ENCODE assay signal across 1 cellular context in the genomic region with DNA sequence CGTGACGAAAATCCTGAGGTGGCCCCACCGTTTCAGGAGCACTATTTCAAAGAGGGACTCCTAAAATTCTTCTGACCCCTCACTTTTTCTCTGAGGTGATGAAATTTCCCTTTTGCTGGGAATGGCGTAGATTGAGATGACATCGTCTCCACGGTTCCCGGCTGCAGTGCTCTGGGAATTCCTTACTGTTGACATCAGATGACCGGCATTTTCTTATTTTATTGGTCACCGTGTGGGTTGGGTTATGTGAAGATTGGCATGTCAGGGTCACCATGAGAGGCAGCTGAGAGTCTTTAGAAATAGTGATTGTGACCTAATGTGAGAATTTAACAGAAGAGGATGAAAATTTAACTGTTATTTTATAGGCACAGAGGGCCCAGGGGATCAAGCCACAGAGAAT.
TF ChIP-seq lines count a peak whose summit lies in the region.

No MANE protein-coding gene starts in this region.

TF ChIP-seq in GM23338, 12 proteins besides CTCF, POLR2A, EP300 and RAD21 (continued from another document):
- TF ChIP-seq, protein P1, sequence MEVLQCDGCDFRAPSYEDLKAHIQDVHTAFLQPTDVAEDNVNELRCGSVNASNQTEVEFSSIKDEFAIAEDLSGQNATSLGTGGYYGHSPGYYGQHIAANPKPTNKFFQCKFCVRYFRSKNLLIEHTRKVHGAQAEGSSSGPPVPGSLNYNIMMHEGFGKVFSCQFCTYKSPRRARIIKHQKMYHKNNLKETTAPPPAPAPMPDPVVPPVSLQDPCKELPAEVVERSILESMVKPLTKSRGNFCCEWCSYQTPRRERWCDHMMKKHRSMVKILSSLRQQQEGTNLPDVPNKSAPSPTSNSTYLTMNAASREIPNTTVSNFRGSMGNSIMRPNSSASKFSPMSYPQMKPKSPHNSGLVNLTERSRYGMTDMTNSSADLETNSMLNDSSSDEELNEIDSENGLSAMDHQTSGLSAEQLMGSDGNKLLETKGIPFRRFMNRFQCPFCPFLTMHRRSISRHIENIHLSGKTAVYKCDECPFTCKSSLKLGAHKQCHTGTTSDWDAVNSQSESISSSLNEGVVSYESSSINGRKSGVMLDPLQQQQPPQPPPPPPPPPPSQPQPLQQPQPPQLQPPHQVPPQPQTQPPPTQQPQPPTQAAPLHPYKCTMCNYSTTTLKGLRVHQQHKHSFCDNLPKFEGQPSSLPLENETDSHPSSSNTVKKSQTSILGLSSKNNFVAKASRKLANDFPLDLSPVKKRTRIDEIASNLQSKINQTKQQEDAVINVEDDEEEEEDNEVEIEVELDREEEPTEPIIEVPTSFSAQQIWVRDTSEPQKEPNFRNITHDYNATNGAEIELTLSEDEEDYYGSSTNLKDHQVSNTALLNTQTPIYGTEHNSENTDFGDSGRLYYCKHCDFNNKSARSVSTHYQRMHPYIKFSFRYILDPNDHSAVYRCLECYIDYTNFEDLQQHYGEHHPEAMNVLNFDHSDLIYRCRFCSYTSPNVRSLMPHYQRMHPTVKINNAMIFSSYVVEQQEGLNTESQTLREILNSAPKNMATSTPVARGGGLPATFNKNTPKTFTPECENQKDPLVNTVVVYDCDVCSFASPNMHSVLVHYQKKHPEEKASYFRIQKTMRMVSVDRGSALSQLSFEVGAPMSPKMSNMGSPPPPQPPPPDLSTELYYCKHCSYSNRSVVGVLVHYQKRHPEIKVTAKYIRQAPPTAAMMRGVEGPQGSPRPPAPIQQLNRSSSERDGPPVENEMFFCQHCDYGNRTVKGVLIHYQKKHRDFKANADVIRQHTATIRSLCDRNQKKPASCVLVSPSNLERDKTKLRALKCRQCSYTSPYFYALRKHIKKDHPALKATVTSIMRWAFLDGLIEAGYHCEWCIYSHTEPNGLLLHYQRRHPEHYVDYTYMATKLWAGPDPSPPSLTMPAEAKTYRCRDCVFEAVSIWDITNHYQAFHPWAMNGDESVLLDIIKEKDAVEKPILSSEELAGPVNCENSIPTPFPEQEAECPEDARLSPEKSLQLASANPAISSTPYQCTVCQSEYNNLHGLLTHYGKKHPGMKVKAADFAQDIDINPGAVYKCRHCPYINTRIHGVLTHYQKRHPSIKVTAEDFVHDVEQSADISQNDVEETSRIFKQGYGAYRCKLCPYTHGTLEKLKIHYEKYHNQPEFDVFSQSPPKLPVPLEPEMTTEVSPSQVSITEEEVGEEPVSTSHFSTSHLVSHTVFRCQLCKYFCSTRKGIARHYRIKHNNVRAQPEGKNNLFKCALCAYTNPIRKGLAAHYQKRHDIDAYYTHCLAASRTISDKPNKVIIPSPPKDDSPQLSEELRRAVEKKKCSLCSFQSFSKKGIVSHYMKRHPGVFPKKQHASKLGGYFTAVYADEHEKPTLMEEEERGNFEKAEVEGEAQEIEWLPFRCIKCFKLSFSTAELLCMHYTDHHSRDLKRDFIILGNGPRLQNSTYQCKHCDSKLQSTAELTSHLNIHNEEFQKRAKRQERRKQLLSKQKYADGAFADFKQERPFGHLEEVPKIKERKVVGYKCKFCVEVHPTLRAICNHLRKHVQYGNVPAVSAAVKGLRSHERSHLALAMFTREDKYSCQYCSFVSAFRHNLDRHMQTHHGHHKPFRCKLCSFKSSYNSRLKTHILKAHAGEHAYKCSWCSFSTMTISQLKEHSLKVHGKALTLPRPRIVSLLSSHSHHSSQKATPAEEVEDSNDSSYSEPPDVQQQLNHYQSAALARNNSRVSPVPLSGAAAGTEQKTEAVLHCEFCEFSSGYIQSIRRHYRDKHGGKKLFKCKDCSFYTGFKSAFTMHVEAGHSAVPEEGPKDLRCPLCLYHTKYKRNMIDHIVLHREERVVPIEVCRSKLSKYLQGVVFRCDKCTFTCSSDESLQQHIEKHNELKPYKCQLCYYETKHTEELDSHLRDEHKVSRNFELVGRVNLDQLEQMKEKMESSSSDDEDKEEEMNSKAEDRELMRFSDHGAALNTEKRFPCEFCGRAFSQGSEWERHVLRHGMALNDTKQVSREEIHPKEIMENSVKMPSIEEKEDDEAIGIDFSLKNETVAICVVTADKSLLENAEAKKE (CRISPR knock-in tag; IDR thresholded peaks at IDR 0.05) = no peak
- TF ChIP-seq EZH2phosphoT487 (IDR thresholded peaks at IDR 0.05; ENCODE audit: unreplicated experiment) (no peak), STAT1 (IDR thresholded peaks at IDR 0.05; ENCODE audit: unreplicated experiment) (no peak), CREB1 (CRISPR knock-in tag; IDR thresholded peaks at IDR 0.05; ENCODE audit: low read depth) (no peak)
TF ChIP-seq in GM23338: peak in this region for 0.
